Comparison of ENCODE assay signal across 12 cellular contexts in the genomic region with DNA sequence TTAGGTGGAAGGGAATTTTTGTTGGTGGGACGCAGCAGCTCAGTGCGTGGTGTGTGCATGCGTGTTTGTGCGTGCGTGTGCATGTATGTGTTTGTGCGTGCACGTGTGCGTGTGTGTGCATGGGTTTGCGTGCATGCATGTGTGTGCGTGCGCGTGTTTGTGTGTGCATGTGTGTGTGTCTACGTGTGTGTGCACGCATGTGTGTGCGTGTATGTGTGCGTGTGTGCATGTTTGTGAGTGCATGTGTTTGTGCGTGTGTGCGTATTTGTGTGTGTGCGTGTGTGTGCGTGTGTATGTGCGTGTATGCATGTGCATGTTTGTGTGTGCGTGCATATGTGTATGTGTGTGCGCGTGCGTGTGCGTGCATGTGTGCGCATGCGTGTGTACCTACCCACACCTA. TPM values are rescaled to one million over a fixed set of nuclear protein-coding genes. Genes with fewer than 3 reads are reported as not detected.
A peak's percentile ranks its signal among the peaks of the same experiment; 100 is the strongest.
DNase-seq lines count a peak whose midpoint lies in the region; ATAC-seq and TF ChIP-seq lines count a peak whose summit lies in the region.
"Had no signal": no experiment of that assay in that cellular context is flagged by ENCODE, and none has a peak within 500 bp of the region (broad histone marks: within the 10 kb centered on the region; RNA-seq: fewer than 3 reads in every experiment).

No MANE protein-coding gene starts in this region.

- H3K27ac Mint-ChIP-seq in activated CD8-positive, alpha-beta T cell treated with anti-CD3 and anti-CD28 coated beads for 36 hours: no peak overlapping the region
- H3K27ac Mint-ChIP-seq in activated CD8-positive, alpha-beta T cell treated with anti-CD3 and anti-CD28 coated beads, Interleukin-2, amount 10 ng/mL, durations not matched to agents 7 days and 5 days: no peak overlapping the region
- H3K27ac Mint-ChIP-seq: natural killer cell had no signal

- H2AFZ ChIP-seq in PC-3 (ENCODE audit: low read length): peak overlapping the region; percentile 83
- H2AFZ ChIP-seq in fibroblast of lung (ENCODE audit: low read length): no peak overlapping the region
- H2AFZ ChIP-seq in smooth muscle cell (ENCODE audit: low read depth): peak overlapping the region; percentile 91
- H2AFZ ChIP-seq: PC-9 had no signal

- 96% methylated on average over 18 of the region's 28 CpGs for WGBS in smooth muscle cell (ENCODE audit: low lambda C conversion rate)

- H3K79me2 ChIP-seq in PC-3 (ENCODE audit: low read length) (no peaks in the 10 kb centered on the region), fibroblast of lung (ENCODE audit: control insufficient read depth, insufficient read depth, low read length) (no peaks in the 10 kb centered on the region), smooth muscle cell (ENCODE audit: low read depth) (no peaks in the 10 kb centered on the region)

- H3F3A ChIP-seq in PC-3 (ENCODE audit: low read length, unreplicated experiment): no peaks in the 10 kb centered on the region
- peaks cover 6% of the 10 kb centered on the region for H3F3A ChIP-seq in smooth muscle cell (ENCODE audit: low read depth)

- DNase-seq in activated CD8-positive, alpha-beta T cell treated with anti-CD3 and anti-CD28 coated beads for 36 hours: no peak
- DNase-seq in activated CD8-positive, alpha-beta T cell treated with anti-CD3 and anti-CD28 coated beads, Interleukin-2, amount 10 ng/mL, durations not matched to agents 7 days and 5 days: no peak
- no peak for DNase-seq in PC-3
- no peak for DNase-seq in fibroblast of lung (ENCODE audit: low read depth in 2 of 2)
- no peak for DNase-seq in smooth muscle cell (lab: John Stamatoyannopoulos, UW; ENCODE audit: unreplicated experiment)
- DNase-seq in KBM-7: no peak
- DNase-seq: natural killer cell, NCI-H1436 treated with DMSO at 0.1 percent for 48 hours had no signal

- H3K9me3 Mint-ChIP-seq in activated CD8-positive, alpha-beta T cell treated with anti-CD3 and anti-CD28 coated beads for 36 hours: no peaks in the 10 kb centered on the region
- no peaks in the 10 kb centered on the region for H3K9me3 Mint-ChIP-seq in activated CD8-positive, alpha-beta T cell treated with anti-CD3 and anti-CD28 coated beads, Interleukin-2, amount 10 ng/mL, durations not matched to agents 7 days and 5 days (ENCODE audit: insufficient read depth)
- H3K9me3 Mint-ChIP-seq: natural killer cell had no signal

- CTCF ChIA-PET in activated CD8-positive, alpha-beta T cell treated with anti-CD3 and anti-CD28 coated beads for 36 hours (lab: Charles Lee): interaction anchor here (0.6 to 1.2 kb wide), 8 partner anchors 15 to 453 kb away, joined by 3 to 5 read pairs (median 3); no protein-coding TSS in a partner anchor
- CTCF ChIA-PET in activated CD8-positive, alpha-beta T cell treated with anti-CD3 and anti-CD28 coated beads, Interleukin-2, amount 10 ng/mL, durations not matched to agents 7 days and 5 days (lab: Charles Lee): interaction anchor here (0.7 to 1.5 kb wide), 5 partner anchors 26 to 472 kb away, joined by 3 to 6 read pairs (median 3); no protein-coding TSS in a partner anchor
- CTCF ChIA-PET in PC-3 (lab: Charles Lee): interaction anchor here (0.6 to 1.1 kb wide), 11 partner anchors 30 to 635 kb away, joined by 3 to 5 read pairs (median 4); no protein-coding TSS in a partner anchor

- H3K27ac ChIP-seq in PC-3 (ENCODE audit: low read length) (no peak overlapping the region), fibroblast of lung (ENCODE audit: insufficient read depth, low read length) (no peak overlapping the region), smooth muscle cell (ENCODE audit: low read depth) (no peak overlapping the region)
- H3K27ac ChIP-seq: PC-9, suprapubic skin had no signal

- H3K4me3 ChIP-seq in PC-3 (ENCODE audit: low read length): peak overlapping the region; percentile 49; the same call in 1 of the 2 replicates
- no peak overlapping the region for H3K4me3 ChIP-seq in fibroblast of lung (replicated peaks in 1 of 4; ENCODE audit: control extremely low read depth in 1 of 4, insufficient read depth in 1 of 4, low read depth in 3 of 4, low read length in 4 of 4)
- no peak overlapping the region for H3K4me3 ChIP-seq in smooth muscle cell
- H3K4me3 ChIP-seq: PC-9 had no signal

- no peaks in the 10 kb centered on the region for H3K36me3 Mint-ChIP-seq in activated CD8-positive, alpha-beta T cell treated with anti-CD3 and anti-CD28 coated beads for 36 hours (ENCODE audit: low read depth)
- H3K36me3 Mint-ChIP-seq in activated CD8-positive, alpha-beta T cell treated with anti-CD3 and anti-CD28 coated beads, Interleukin-2, amount 10 ng/mL, durations not matched to agents 7 days and 5 days (ENCODE audit: low read depth): peaks cover 5% of the 10 kb centered on the region
- H3K36me3 Mint-ChIP-seq: natural killer cell had no signal

- H3K9me2 ChIP-seq in PC-3 (replicated peaks; ENCODE audit: low read length): no peaks in the 10 kb centered on the region

- no peaks in the 10 kb centered on the region for H3K9me3 ChIP-seq in PC-3 (ENCODE audit: low read length)
- H3K9me3 ChIP-seq in fibroblast of lung (ENCODE audit: control insufficient read depth, insufficient read depth, low read depth, low read length): no peaks in the 10 kb centered on the region
- H3K9me3 ChIP-seq in smooth muscle cell (replicated peaks; ENCODE audit: low read depth): no peaks in the 10 kb centered on the region
- H3K9me3 ChIP-seq: suprapubic skin had no signal

- H3K27me3 Mint-ChIP-seq in activated CD8-positive, alpha-beta T cell treated with anti-CD3 and anti-CD28 coated beads for 36 hours: no peaks in the 10 kb centered on the region
- H3K27me3 Mint-ChIP-seq in activated CD8-positive, alpha-beta T cell treated with anti-CD3 and anti-CD28 coated beads, Interleukin-2, amount 10 ng/mL, durations not matched to agents 7 days and 5 days (ENCODE audit: low read depth): peaks cover 2% of the 10 kb centered on the region

- POLR2A ChIA-PET in activated CD8-positive, alpha-beta T cell treated with anti-CD3 and anti-CD28 coated beads for 36 hours (lab: Charles Lee): interaction anchor here (1.1 kb wide), 2 partner anchors 11 to 17 kb away, joined by 3 to 4 read pairs; no protein-coding TSS in a partner anchor
- POLR2A ChIA-PET in activated CD8-positive, alpha-beta T cell treated with anti-CD3 and anti-CD28 coated beads, Interleukin-2, amount 10 ng/mL, durations not matched to agents 7 days and 5 days (lab: Charles Lee): interaction anchor here (0.6 kb wide), 1 partner anchor 707 kb away, joined by 3 read pairs; no protein-coding TSS in a partner anchor
- POLR2A ChIA-PET in PC-3 (lab: Charles Lee; ENCODE audit: unreplicated experiment): interaction anchor here (0.6 kb wide), 1 partner anchor 438 kb away, joined by 15 read pairs; no protein-coding TSS in a partner anchor

- no peak for TF ChIP-seq CTCF in activated CD8-positive, alpha-beta T cell treated with anti-CD3 and anti-CD28 coated beads for 36 hours (IDR thresholded peaks at IDR 0.05)
- no peak for TF ChIP-seq CTCF in PC-3 (conservative IDR thresholded peaks at IDR 0.05; ENCODE audit: low read depth, low read length)
- TF ChIP-seq CTCF in fibroblast of lung (conservative IDR thresholded peaks at IDR 0.05 in 1 of 2, IDR thresholded peaks at IDR 0.05 in 1 of 2; ENCODE audit: low read depth in 1 of 2, low read length in 2 of 2): no peak
- no peak for TF ChIP-seq CTCF in smooth muscle cell (IDR thresholded peaks at IDR 0.05; ENCODE audit: borderline replicate concordance, insufficient read depth, poor library complexity, severe bottlenecking)

- intact Hi-C loops in activated CD8-positive, alpha-beta T cell treated with anti-CD3 and anti-CD28 coated beads for 36 hours (cut with micrococcal nuclease): loop anchor here (10.0 kb wide), 1 partner anchor 251 kb away; a partner anchor contains a TSS
- intact Hi-C loops in PC-3 (cut with micrococcal nuclease): loop anchor here (2.0 kb wide), 1 partner anchor 135 kb away; no protein-coding TSS in a partner anchor

- no peak overlapping the region for H3K9ac ChIP-seq in PC-3 (ENCODE audit: low read length)
- no peak overlapping the region for H3K9ac ChIP-seq in fibroblast of lung (ENCODE audit: insufficient read depth, low read length)
- H3K9ac ChIP-seq in smooth muscle cell (ENCODE audit: low read depth): no peak overlapping the region

- ATAC-seq in activated CD8-positive, alpha-beta T cell treated with anti-CD3 and anti-CD28 coated beads for 36 hours: no peak
- no peak for ATAC-seq in activated CD8-positive, alpha-beta T cell treated with anti-CD3 and anti-CD28 coated beads, Interleukin-2, amount 10 ng/mL, durations not matched to agents 7 days and 5 days
- ATAC-seq in PC-3: no peak
- ATAC-seq in HG02884 (IDR thresholded peaks at IDR 0.05; ENCODE audit: unreplicated experiment): no peak
- ATAC-seq in GM18870 (IDR thresholded peaks at IDR 0.05; ENCODE audit: unreplicated experiment): no peak

- H3K27me3 ChIP-seq in PC-3 (ENCODE audit: low read length): no peaks in the 10 kb centered on the region
- no peaks in the 10 kb centered on the region for H3K27me3 ChIP-seq in fibroblast of lung (ENCODE audit: control insufficient read depth, insufficient read depth, low read length)
- no peaks in the 10 kb centered on the region for H3K27me3 ChIP-seq in smooth muscle cell (ENCODE audit: low read depth)
- H3K27me3 ChIP-seq: suprapubic skin had no signal

- peaks cover 12% of the 10 kb centered on the region for H3K4me1 Mint-ChIP-seq in activated CD8-positive, alpha-beta T cell treated with anti-CD3 and anti-CD28 coated beads for 36 hours (ENCODE audit: low read depth)
- H3K4me1 Mint-ChIP-seq in activated CD8-positive, alpha-beta T cell treated with anti-CD3 and anti-CD28 coated beads, Interleukin-2, amount 10 ng/mL, durations not matched to agents 7 days and 5 days (ENCODE audit: low read depth): peaks cover 20% of the 10 kb centered on the region

- H4K20me1 ChIP-seq in PC-3 (ENCODE audit: low read length): no peaks in the 10 kb centered on the region
- H4K20me1 ChIP-seq in fibroblast of lung (ENCODE audit: control insufficient read depth, extremely low read depth, insufficient read depth, low read length): no peaks in the 10 kb centered on the region
- H4K20me1 ChIP-seq in smooth muscle cell (ENCODE audit: low read depth): no peaks in the 10 kb centered on the region

- H3K36me3 ChIP-seq in PC-3 (ENCODE audit: low read depth, low read length) (no peaks in the 10 kb centered on the region), fibroblast of lung (ENCODE audit: control insufficient read depth, insufficient read depth, low read length) (no peaks in the 10 kb centered on the region), smooth muscle cell (ENCODE audit: low read depth) (no peaks in the 10 kb centered on the region)
- H3K36me3 ChIP-seq: suprapubic skin had no signal

- H3K4me1 ChIP-seq in PC-3 (ENCODE audit: insufficient read depth, low read length): peaks cover 13% of the 10 kb centered on the region
- H3K4me1 ChIP-seq in fibroblast of lung (ENCODE audit: control insufficient read depth, extremely low read depth, insufficient read depth, low read length): peaks cover 6% of the 10 kb centered on the region
- peaks cover 13% of the 10 kb centered on the region for H3K4me1 ChIP-seq in smooth muscle cell (ENCODE audit: low read depth)

- BruUV-seq in PC-3 (replicated peaks; lab: Mats Ljungman, UMichigan): no TSS peak

- peak overlapping the region; percentile 51 for H3K4me3 Mint-ChIP-seq in activated CD8-positive, alpha-beta T cell treated with anti-CD3 and anti-CD28 coated beads for 36 hours
- no peak overlapping the region for H3K4me3 Mint-ChIP-seq in activated CD8-positive, alpha-beta T cell treated with anti-CD3 and anti-CD28 coated beads, Interleukin-2, amount 10 ng/mL, durations not matched to agents 7 days and 5 days

- in situ Hi-C loops in KBM-7 (cut with MboI; ENCODE audit: low pct_unique_long_range_greater_than_20kb, low sequenced_read_pairs): no loop called here

- peak overlapping the region; percentile 77 for H3K4me2 ChIP-seq in PC-3 (ENCODE audit: low read length)
- H3K4me2 ChIP-seq in fibroblast of lung (ENCODE audit: extremely low read depth, insufficient read depth, low read length): peak overlapping the region; percentile 79
- H3K4me2 ChIP-seq in smooth muscle cell: peak overlapping the region; percentile 92

RNA-seq across cellular contexts. Expression of a gene that starts 20.2 kb away (rescaled TPM):
- 100 to 1,000 TPM; 234 to 241 TPM for total RNA-seq in activated CD8-positive, alpha-beta T cell treated with anti-CD3 and anti-CD28 coated beads for 36 hours
- total RNA-seq in activated CD8-positive, alpha-beta T cell treated with anti-CD3 and anti-CD28 coated beads, Interleukin-2, amount 10 ng/mL, durations not matched to agents 7 days and 5 days: 100 to 1,000 TPM; 229 to 231 TPM
- total RNA-seq in PC-3 (2014; rRNA removed): 288 and 386 TPM in 2 replicates
- total RNA-seq in fibroblast of lung: 152 and 154 TPM in 2 replicates
- polyA plus RNA-seq in fibroblast of lung: 259 and 277 TPM in 2 replicates
- polyA plus RNA-seq in fibroblast of lung (2012): 229 and 268 TPM in 2 replicates
- polyA minus RNA-seq in fibroblast of lung (ENCODE audit: low replicate concordance): 47.5 and 52.2 TPM in 2 replicates
- 226 and 269 TPM in 2 replicates for total RNA-seq in smooth muscle cell
- 363 and 366 TPM in 2 replicates for polyA plus RNA-seq in smooth muscle cell
